8 cellular contexts compared by ENCODE assay signal in the genomic region with DNA sequence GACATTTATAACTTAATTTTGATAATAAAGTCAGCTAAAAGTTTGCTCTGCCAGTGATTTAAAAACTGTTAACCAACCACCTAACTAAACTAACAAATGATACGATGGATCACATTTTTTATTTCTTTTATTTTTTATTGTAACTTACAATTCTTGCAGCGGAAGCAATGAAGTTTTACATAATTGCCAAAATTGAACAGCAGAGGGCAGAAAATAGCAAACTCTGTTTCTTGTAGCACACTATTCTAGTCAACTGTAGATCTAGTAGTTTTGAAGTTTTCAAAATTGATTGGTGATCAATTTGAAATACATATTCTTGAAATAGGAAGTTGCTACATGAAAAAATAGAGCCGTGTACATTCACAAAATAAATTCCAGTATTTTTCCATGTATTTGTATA. TPM values are rescaled to one million over a fixed set of nuclear protein-coding genes. Genes with fewer than 3 reads are reported as not detected.
DNase-seq lines count a peak whose midpoint lies in the region; ATAC-seq and TF ChIP-seq lines count a peak whose summit lies in the region.

No MANE protein-coding gene starts in this region.

- H2AFZ ChIP-seq in MM.1S (ENCODE audit: low read length), result no peak overlapping the region
- H2AFZ ChIP-seq in osteoblast (ENCODE audit: low read length), result no peak overlapping the region

- no peaks in the 10 kb centered on the region for H3K4me1 Mint-ChIP-seq in activated T-cell treated with anti-CD3 and anti-CD28 coated beads, Interleukin-2, amount 50 U/mL, for 24 hours (ENCODE audit: low read depth)
- no peaks in the 10 kb centered on the region for H3K4me1 Mint-ChIP-seq in effector memory CD8-positive, alpha-beta T cell (ENCODE audit: low read depth in 2 of 2)

- H3K9me3 ChIP-seq in MM.1S (replicated peaks; ENCODE audit: insufficient read depth, low read length) (no peaks in the 10 kb centered on the region), osteoblast (ENCODE audit: low read depth, low read length) (no peaks in the 10 kb centered on the region)

- H3K27ac ChIP-seq in MM.1S (ENCODE audit: low read length), result no peak overlapping the region
- H3K27ac ChIP-seq in osteoblast (ENCODE audit: low read depth, low read length), result no peak overlapping the region

- H3K4me1 ChIP-seq in MM.1S (ENCODE audit: low read length) (no peaks in the 10 kb centered on the region), osteoblast (ENCODE audit: insufficient read depth, low read length) (no peaks in the 10 kb centered on the region)

- H3K4me2 ChIP-seq in MM.1S (ENCODE audit: low read depth, low read length) (no peak overlapping the region), osteoblast (ENCODE audit: insufficient read depth, low read length) (no peak overlapping the region)

- no peak for ATAC-seq in effector memory CD8-positive, alpha-beta T cell (replicated peaks)

- H3K27me3 ChIP-seq in GM06990 (replicated peaks; ENCODE audit: control insufficient read depth, insufficient read depth, low read length), result no peaks in the 10 kb centered on the region
- no peaks in the 10 kb centered on the region for H3K27me3 ChIP-seq in MM.1S (replicated peaks; ENCODE audit: insufficient read depth, low read length)
- H3K27me3 ChIP-seq in osteoblast (ENCODE audit: insufficient read depth, low read length), result peaks cover 38% of the 10 kb centered on the region

- H3K9me2 ChIP-seq in MM.1S (replicated peaks; ENCODE audit: insufficient read depth, low read length), result no peaks in the 10 kb centered on the region

- H3K4me3 Mint-ChIP-seq in activated T-cell treated with anti-CD3 and anti-CD28 coated beads, Interleukin-2, amount 50 U/mL, for 24 hours, result no peak overlapping the region
- no peak overlapping the region for H3K4me3 Mint-ChIP-seq in effector memory CD8-positive, alpha-beta T cell

- peaks cover 16% of the 10 kb centered on the region for H3K9me3 Mint-ChIP-seq in activated T-cell treated with anti-CD3 and anti-CD28 coated beads, Interleukin-2, amount 50 U/mL, for 24 hours
- peaks cover 11 to 24% of the 10 kb centered on the region in 2 donors for H3K9me3 Mint-ChIP-seq in effector memory CD8-positive, alpha-beta T cell

- H3K79me2 ChIP-seq in MM.1S (ENCODE audit: low read length), result no peaks in the 10 kb centered on the region
- no peaks in the 10 kb centered on the region for H3K79me2 ChIP-seq in osteoblast (ENCODE audit: insufficient read depth, low read length)

- peaks cover 36% of the 10 kb centered on the region for H3K27me3 Mint-ChIP-seq in activated T-cell treated with anti-CD3 and anti-CD28 coated beads, Interleukin-2, amount 50 U/mL, for 24 hours
- H3K27me3 Mint-ChIP-seq in effector memory CD8-positive, alpha-beta T cell, result peaks cover 0 to 24% of the 10 kb centered on the region in 2 donors

- H3F3A ChIP-seq in MM.1S (ENCODE audit: insufficient read depth, low read length), result no peaks in the 10 kb centered on the region

- DNase-seq in GM06990 (ENCODE audit: extremely low read depth, insufficient read length), result no peak
- DNase-seq in MM.1S, result peak; percentile 19
- DNase-seq in cerebellum (ENCODE audit: low spot score), result peak; percentile 31
- peak; percentile 63 for DNase-seq in osteoblast (ENCODE audit: insufficient read length, low spot score, missing footprints)
- no peak for DNase-seq in activated CD8-positive, alpha-beta memory T cell treated with anti-CD3 and anti-CD28 coated beads, Interleukin-2, amount 50 U/mL, for 4 hours
- no peak for DNase-seq in activated T-cell treated with anti-CD3 and anti-CD28 coated beads, Interleukin-2, amount 50 U/mL, for 24 hours
- no peak for DNase-seq in effector memory CD8-positive, alpha-beta T cell
- DNase-seq in stimulated activated naive CD4-positive, alpha-beta T cell treated with Interleukin-2 at 50 U/mL for 16 hours (lab: John Stamatoyannopoulos, UW), result no peak

- H3K9ac ChIP-seq in MM.1S (ENCODE audit: low read length), result no peak overlapping the region

- no peak overlapping the region for H3K4me3 ChIP-seq in GM06990 (replicated peaks; ENCODE audit: low read depth, low read length)
- H3K4me3 ChIP-seq in MM.1S (ENCODE audit: low read length), result no peak overlapping the region
- no peak overlapping the region for H3K4me3 ChIP-seq in osteoblast (ENCODE audit: insufficient read depth, low read length)

- H3K27ac Mint-ChIP-seq in activated T-cell treated with anti-CD3 and anti-CD28 coated beads, Interleukin-2, amount 50 U/mL, for 24 hours, result no peak overlapping the region
- no peak overlapping the region for H3K27ac Mint-ChIP-seq in effector memory CD8-positive, alpha-beta T cell

- H3K36me3 ChIP-seq in GM06990 (ENCODE audit: control insufficient read depth, insufficient read depth, low read length), result no peaks in the 10 kb centered on the region
- no peaks in the 10 kb centered on the region for H3K36me3 ChIP-seq in MM.1S (replicated peaks; ENCODE audit: insufficient read depth, low read length)
- H3K36me3 ChIP-seq in osteoblast (ENCODE audit: insufficient read depth, low read length), result no peaks in the 10 kb centered on the region

- H4K20me1 ChIP-seq in MM.1S (ENCODE audit: insufficient read depth, low read length), result no peaks in the 10 kb centered on the region
- no peaks in the 10 kb centered on the region for H4K20me1 ChIP-seq in osteoblast (ENCODE audit: insufficient read depth, low read length)

- peaks cover 2% of the 10 kb centered on the region for H3K36me3 Mint-ChIP-seq in activated T-cell treated with anti-CD3 and anti-CD28 coated beads, Interleukin-2, amount 50 U/mL, for 24 hours (ENCODE audit: low read depth)
- H3K36me3 Mint-ChIP-seq in effector memory CD8-positive, alpha-beta T cell (ENCODE audit: insufficient read depth), result no peaks in the 10 kb centered on the region

- TF ChIP-seq CTCF in GM06990 (IDR thresholded peaks at IDR 0.05; ENCODE audit: insufficient read depth, low read length, poor library complexity, severe bottlenecking), result peak; percentile 34
- peak; percentile 56 for TF ChIP-seq CTCF in MM.1S (IDR thresholded peaks at IDR 0.05; ENCODE audit: low read length)
- TF ChIP-seq CTCF in osteoblast (IDR thresholded peaks at IDR 0.05; ENCODE audit: extremely low read depth, low read depth, low read length), result peak; percentile 56

RNA-seq across cellular contexts. Expression of a gene that starts 2.8 kb away (rescaled TPM):
- total RNA-seq in cerebellum (492 TPM), osteoblast (under 0.01 TPM in 1 of 2 replicates, not detected in the other)

Comparison
In these comparisons a context has a peak if more than half of its experiments do, and no peak if none do; other contexts are left out.
1. DNase-seq: peak in MM.1S (single experiment), cerebellum (single experiment) and osteoblast (single experiment); none in GM06990 (single experiment), activated CD8-positive, alpha-beta memory T cell treated with anti-CD3 and anti-CD28 coated beads, Interleukin-2, amount 50 U/mL, for 4 hours (single experiment), activated T-cell treated with anti-CD3 and anti-CD28 coated beads, Interleukin-2, amount 50 U/mL, for 24 hours (single experiment), effector memory CD8-positive, alpha-beta T cell (0 of 3) and stimulated activated naive CD4-positive, alpha-beta T cell treated with Interleukin-2 at 50 U/mL for 16 hours (single experiment).
2. RNA of a gene that starts 2.8 kb away (total RNA-seq): 492 TPM in cerebellum (single experiment); under 0.01 TPM in osteoblast; every median in the first group is over 100 times any median in the second.
3. Peak in every context shown above with its lines, with median percentiles within 50 percentile points of each other: CTCF ChIP-seq.